Comparison of ENCODE assay signal across 8 cellular contexts in the genomic region with DNA sequence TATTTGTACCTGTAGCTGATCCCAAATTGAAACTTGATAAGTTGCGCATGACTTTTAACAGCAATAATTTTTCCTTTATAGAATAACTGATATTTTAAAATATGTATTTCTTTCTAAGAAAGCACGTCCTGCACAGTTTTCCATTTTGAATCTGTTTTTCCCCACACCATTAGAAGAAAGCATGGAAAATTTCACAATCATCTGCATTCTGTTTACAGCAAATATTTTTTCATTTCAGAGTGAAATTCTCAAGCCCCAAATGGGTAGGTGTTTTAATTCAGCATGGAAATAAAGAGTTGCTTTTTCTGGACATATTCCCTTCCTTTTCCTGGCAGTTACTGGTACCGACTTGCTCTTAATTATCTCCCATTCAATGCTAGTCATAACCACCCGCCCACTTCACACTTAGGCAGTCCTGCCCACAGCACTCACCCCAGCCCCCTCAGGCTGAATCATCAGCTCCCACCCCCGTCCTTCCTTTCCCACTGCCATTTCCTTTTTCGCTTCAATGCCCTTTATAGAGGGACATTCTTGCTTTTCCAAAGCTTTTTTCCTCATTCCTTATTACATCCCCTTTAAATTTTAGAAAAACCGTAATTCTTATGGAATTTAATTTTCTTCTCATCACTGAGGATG.
DNase-seq lines count a peak whose midpoint lies in the region; ATAC-seq lines count a peak whose summit lies in the region.

No MANE protein-coding gene starts in this region.

- ATAC-seq in GM18873 (IDR thresholded peaks at IDR 0.05; ENCODE audit: low FRiP score, unreplicated experiment) (no peak), GM21786 (IDR thresholded peaks at IDR 0.05; ENCODE audit: unreplicated experiment) (no peak)

- DNase-seq in AG08396 (ENCODE audit: low spot score) = peak; percentile 32
- DNase-seq in NCI-H2029 (lab: John Stamatoyannopoulos, UW) = peak; percentile 26
- peak; percentile 88 for DNase-seq in astrocyte of the hippocampus (ENCODE audit: low read depth, low spot score)
- peak; percentile 98 for DNase-seq in kidney glomerular epithelial cell (lab: John Stamatoyannopoulos, UW)
- DNase-seq in stimulated activated CD8-positive, alpha-beta memory T cell treated with anti-CD3 and anti-CD28 coated beads, Interleukin-7, amount 100 ng/mL, for 48 hours (ENCODE audit: extremely low read depth in 1 of 2, low read depth in 1 of 2) = peak; percentile 42 to 58
- no peak for DNase-seq in NCI-H524 (lab: John Stamatoyannopoulos, UW)

Comparison
In these comparisons a context has a peak if more than half of its experiments do, and no peak if none do; other contexts are left out.
1. DNase-seq: peak in AG08396 (single experiment), NCI-H2029 (single experiment), astrocyte of the hippocampus (single experiment), kidney glomerular epithelial cell (single experiment) and stimulated activated CD8-positive, alpha-beta memory T cell treated with anti-CD3 and anti-CD28 coated beads, Interleukin-7, amount 100 ng/mL, for 48 hours (2 of 2); none in NCI-H524 (0 of 2).